14 cellular contexts compared by ENCODE assay signal in genomic region chr5:133321833-133322420, GRCh38.
A peak's percentile ranks its signal among the peaks of the same experiment; 100 is the strongest.
DNase-seq lines count a peak whose midpoint lies in the region; ATAC-seq, FAIRE-seq and TF ChIP-seq lines count a peak whose summit lies in the region.
"Had no signal": no experiment of that assay in that cellular context is flagged by ENCODE, and none has a peak within 500 bp of the region (broad histone marks: within the 10 kb centered on the region; RNA-seq: fewer than 3 reads in every experiment).

No MANE protein-coding gene starts in this region.

- H3K4me1 ChIP-seq in kidney (ENCODE audit: control insufficient read depth in 1 of 2, insufficient read depth in 1 of 2, low read depth in 1 of 2, low read length in 2 of 2): no peaks in the 10 kb centered on the region
- H3K4me1 ChIP-seq in colonic mucosa: no peaks in the 10 kb centered on the region
- H3K4me1 ChIP-seq in stomach: no peaks in the 10 kb centered on the region
- H3K4me1 ChIP-seq: right lobe of liver had no signal

- TF ChIP-seq CTCF in GM10248 (IDR thresholded peaks at IDR 0.05; ENCODE audit: control extremely low read depth, extremely low read depth, low read depth, missing control alignments) (no peak), kidney (IDR thresholded peaks at IDR 0.05; ENCODE audit: borderline replicate concordance, extremely low read depth, insufficient read depth) (no peak), colonic mucosa (IDR thresholded peaks at IDR 0.05) (no peak), stomach (IDR thresholded peaks at IDR 0.05) (no peak)

- H3K4me3 ChIP-seq in kidney (ENCODE audit: low read length in 2 of 2) (no peak overlapping the region), colonic mucosa (no peak overlapping the region), stomach (no peak overlapping the region)
- H3K4me3 ChIP-seq: right lobe of liver had no signal

- WGBS in stomach, 5 donors: 52 to 58% (median 56%) methylated on average over 6 of the region's 6 CpGs

- intact Hi-C loops in kidney (cut with DNase I): no loop called here
- intact Hi-C loops in colonic mucosa (cut with DNase I): no loop called here
- intact Hi-C loops in stomach (cut with DNase I; ENCODE audit: low total_unique reads): no loop called here

- H3K27ac ChIP-seq in kidney (ENCODE audit: low read depth in 2 of 2, low read length in 2 of 2) (no peak overlapping the region), colonic mucosa (no peak overlapping the region), stomach (no peak overlapping the region)
- H3K27ac ChIP-seq: right lobe of liver had no signal

- CTCF ChIA-PET in GM10248 (lab: Yijun Ruan, JAX): interaction anchor here (1.2 to 2.7 kb wide), 3 partner anchors 11 to 33 kb away, joined by 3 to 12 read pairs (median 4); no protein-coding TSS in a partner anchor

- FAIRE-seq in kidney (lab: Jason Lieb, UNC): no peak

- H3K9me3 ChIP-seq in kidney (ENCODE audit: control insufficient read depth in 1 of 2, low read length in 2 of 2) (no peaks in the 10 kb centered on the region), colonic mucosa (no peaks in the 10 kb centered on the region), stomach (no peaks in the 10 kb centered on the region)
- H3K9me3 ChIP-seq: right lobe of liver had no signal

- TF ChIP-seq POLR2A in stomach (IDR thresholded peaks at IDR 0.05): no peak

- no peak overlapping the region for H3K9ac ChIP-seq in kidney (ENCODE audit: low read length in 2 of 2)
- no peak overlapping the region for H3K9ac ChIP-seq in colonic mucosa (ENCODE audit: low read depth in 2 of 2, low read length in 2 of 2)

- H3K27me3 ChIP-seq in colonic mucosa (no peaks in the 10 kb centered on the region), stomach (peaks cover 0 to 9% (median 0%) of the 10 kb centered on the region in 3 donors)
- H3K27me3 ChIP-seq: right lobe of liver had no signal

- DNase-seq in GM10248 (ENCODE audit: extremely low spot score) (peak; percentile 67), kidney (peak; percentile 11), colonic mucosa (no peak), NCI-H510A treated with DMSO at 0.1 percent for 48 hours (lab: John Stamatoyannopoulos, UW) (no peak), stomach (no peak), nucleus accumbens (lab: John Stamatoyannopoulos, UW) (no peak)
- DNase-seq: effector memory CD8-positive, alpha-beta T cell; HCEC 1CT; head of caudate nucleus; midbrain; NCI-H2107 had no signal

- peak; percentile 56 for ATAC-seq in GM19025 (IDR thresholded peaks at IDR 0.05; ENCODE audit: low read depth, unreplicated experiment)
- peak; percentile 56 for ATAC-seq in HG03378 (IDR thresholded peaks at IDR 0.05; ENCODE audit: unreplicated experiment)
- ATAC-seq: effector memory CD8-positive, alpha-beta T cell; right lobe of liver had no signal

- TF ChIP-seq EP300 in stomach (IDR thresholded peaks at IDR 0.05): no peak

- POLR2A ChIA-PET in GM10248 (lab: Yijun Ruan, JAX): no interaction called here

- no peaks in the 10 kb centered on the region for H3K36me3 ChIP-seq in kidney (ENCODE audit: control insufficient read depth in 1 of 2, insufficient read depth in 2 of 2, low read length in 2 of 2)
- H3K36me3 ChIP-seq in colonic mucosa: no peaks in the 10 kb centered on the region
- no peaks in the 10 kb centered on the region for H3K36me3 ChIP-seq in stomach
- H3K36me3 ChIP-seq: right lobe of liver had no signal

Comparison
In these comparisons a context has a peak if more than half of its experiments do, and no peak if none do; other contexts are left out.
1. DNase-seq: peak in GM10248 (single experiment) and kidney (single experiment); none in colonic mucosa (single experiment), NCI-H510A treated with DMSO at 0.1 percent for 48 hours (single experiment), stomach (single experiment) and nucleus accumbens (0 of 56).